Comparison of ENCODE assay signal across 8 cellular contexts in genomic region chr11:33775064-33775807, GRCh38. TPM values are rescaled to one million over a fixed set of nuclear protein-coding genes. Genes with fewer than 3 reads are reported as not detected.
DNase-seq lines count a peak whose midpoint lies in the region; ATAC-seq and TF ChIP-seq lines count a peak whose summit lies in the region.

No MANE protein-coding gene starts in this region.

- no peak for TF ChIP-seq CTCF in BE2C (IDR thresholded peaks at IDR 0.05; ENCODE audit: low read depth, low read length)
- TF ChIP-seq CTCF in coronary artery (IDR thresholded peaks at IDR 0.05), result no peak
- no peak for TF ChIP-seq CTCF in nephron progenitor cell (IDR thresholded peaks at IDR 0.05)

- no peaks in the 10 kb centered on the region for H3K4me1 ChIP-seq in BE2C

- H3K4me3 Mint-ChIP-seq in nephron progenitor cell, result peak overlapping the region; percentile 98

- peaks cover 51% of the 10 kb centered on the region for H3K27me3 Mint-ChIP-seq in nephron progenitor cell (ENCODE audit: low read depth, poor library complexity)

- H3K9me3 ChIP-seq in BE2C, result no peaks in the 10 kb centered on the region
- no peaks in the 10 kb centered on the region for H3K9me3 ChIP-seq in MG63

- peaks cover 48% of the 10 kb centered on the region for H3K4me1 Mint-ChIP-seq in nephron progenitor cell

- H3K27ac ChIP-seq in coronary artery, result peak overlapping the region; percentile 78 to 84

- H3K36me3 ChIP-seq in BE2C, result no peaks in the 10 kb centered on the region
- no peaks in the 10 kb centered on the region for H3K36me3 ChIP-seq in MG63

- ATAC-seq in GM21515 (IDR thresholded peaks at IDR 0.05; ENCODE audit: unreplicated experiment) (no peak), HG02642 (IDR thresholded peaks at IDR 0.05; ENCODE audit: poor library complexity, unreplicated experiment) (no peak)

- H3K9me3 Mint-ChIP-seq in nephron progenitor cell, result no peaks in the 10 kb centered on the region

- H3K27me3 ChIP-seq in BE2C, result no peaks in the 10 kb centered on the region; the same call in 1 of the 2 replicates
- no peaks in the 10 kb centered on the region for H3K27me3 ChIP-seq in MG63

- H3K4me3 ChIP-seq in BE2C (ENCODE audit: low read depth, low read length), result peak overlapping the region; percentile 60
- peak overlapping the region; percentile 84 for H3K4me3 ChIP-seq in MG63
- peak overlapping the region; percentile 90 for H3K4me3 ChIP-seq in coronary artery

- DNase-seq in BE2C (no peak), MG63 (no peak), coronary artery (ENCODE audit: low spot score) (no peak), nephron progenitor cell (no peak), DMS53 (lab: John Stamatoyannopoulos, UW) (no peak), GDM1 (lab: John Stamatoyannopoulos, UW) (no peak)

- H3K27ac Mint-ChIP-seq in nephron progenitor cell, result no peak overlapping the region

- H3K36me3 Mint-ChIP-seq in nephron progenitor cell (ENCODE audit: low read depth), result peaks cover under 1% of the 10 kb centered on the region

RNA-seq across cellular contexts. Expression of gene FBXO3, which starts 0.9 kb away (rescaled TPM):
- 13.9 TPM for polyA plus RNA-seq in BE2C (2012; ENCODE audit: insufficient read depth, insufficient read length, low read depth)
- total RNA-seq in MG63 (2014; rRNA removed; shearing (Covaris generic); ENCODE audit: low replicate concordance), result 41.7 and 48.8 TPM in 2 replicates

RNA-seq across cellular contexts. Expression of gene CD59, which starts 39.0 kb away (rescaled TPM):
- 7.1 TPM for polyA plus RNA-seq in BE2C (2012; ENCODE audit: insufficient read depth, insufficient read length, low read depth)
- total RNA-seq in MG63 (2014; rRNA removed; shearing (Covaris generic); ENCODE audit: low replicate concordance), result 360 and 394 TPM in 2 replicates
